Comparison of ENCODE assay signal across 32 cellular contexts in genomic region chr10:6813876-6814275, GRCh38.
"Had no signal": no experiment of that assay in that cellular context is flagged by ENCODE, and none has a peak within 500 bp of the region (broad histone marks: within the 10 kb centered on the region; RNA-seq: fewer than 3 reads in every experiment).

No MANE protein-coding gene starts in this region.

- H3K27ac Mint-ChIP-seq: activated B cell treated with CpG ODN at 0.5 μM for 24 hours; activated CD4-positive, alpha-beta T cell treated with anti-CD3 and anti-CD28 coated beads, Interleukin-2, amount 10 ng/mL, durations not matched to agents 24 days and 14 days; activated CD8-positive, alpha-beta T cell treated with anti-CD3 and anti-CD28 coated beads for 36 hours; activated naive CD8-positive, alpha-beta T cell treated with anti-CD3 and anti-CD28 coated beads for 36 hours; activated T-cell treated with anti-CD3 and anti-CD28 coated beads, Interleukin-2, amount 50 U/mL, for 72 hours; activated T-helper 17 cell treated with anti-CD3 and anti-CD28 coated beads, Interleukin-2, amount 50 U/mL, for 72 hours had no signal

- FAIRE-seq: TTC549 had no signal

- DNase-seq: activated B cell treated with CpG ODN at 0.5 μM for 24 hours; activated CD4-positive, alpha-beta T cell treated with anti-CD3 and anti-CD28 coated beads, Interleukin-2, amount 10 ng/mL, durations not matched to agents 24 days and 14 days; activated CD4-positive, alpha-beta T cell treated with anti-CD3 and anti-CD28 coated beads, Interleukin-2, amount 50 U/mL, for 4 hours; activated CD4-positive, CD25-positive, alpha-beta regulatory T cell treated with anti-CD3 and anti-CD28 coated beads, Interleukin-2, amount 50 U/mL, for 72 hours; activated CD8-positive, alpha-beta T cell treated with anti-CD3 and anti-CD28 coated beads for 36 hours; activated effector memory CD4-positive, alpha-beta T cell treated with anti-CD3 and anti-CD28 coated beads, Interleukin-2, amount 50 U/mL, for 16 hours; activated naive CD4-positive, alpha-beta T cell; activated naive CD4-positive, alpha-beta T cell treated with anti-CD3 and anti-CD28 coated beads, Interleukin-2, amount 50 U/mL, for 16 hours; activated naive CD8-positive, alpha-beta T cell treated with anti-CD3 and anti-CD28 coated beads for 36 hours; activated T-cell treated with anti-CD3 and anti-CD28 coated beads, Interleukin-2, amount 50 U/mL, for 1 hour; activated T-cell treated with anti-CD3 and anti-CD28 coated beads, Interleukin-2, amount 50 U/mL, for 72 hours; amygdala; body of pancreas; Kasumi-1; KG1; MG63; NCI-H1048; NCI-H1105 treated with DMSO at 0.1 percent for 48 hours; NCI-H1436; NCI-H1694; NCI-H1930; NCI-H2081 treated with DMSO at 0.1 percent for 48 hours; NCI-H345; NCI-H524 treated with DMSO at 0.1 percent for 48 hours; SHP77; SJCRH30 had no signal

- H3K4me1 ChIP-seq: ascending aorta, body of pancreas, breast epithelium, SJCRH30 had no signal

- ATAC-seq: activated CD8-positive, alpha-beta T cell treated with anti-CD3 and anti-CD28 coated beads for 36 hours; activated T-cell treated with anti-CD3 and anti-CD28 coated beads, Interleukin-2, amount 50 U/mL, for 72 hours; activated T-helper 17 cell treated with anti-CD3 and anti-CD28 coated beads, Interleukin-2, amount 50 U/mL, for 72 hours; body of pancreas; Panc1 had no signal

- H3K27ac ChIP-seq: ascending aorta, body of pancreas, breast epithelium, SJCRH30, SK-N-MC had no signal

- H3K27me3 ChIP-seq: ascending aorta, body of pancreas, breast epithelium, MG63, SJCRH30 had no signal

- H3K4me3 ChIP-seq: ascending aorta, body of pancreas, breast epithelium, MG63, SJCRH30, SK-N-MC had no signal

- H3K9me3 ChIP-seq: ascending aorta, body of pancreas, breast epithelium, MG63, SJCRH30 had no signal

- H3K9me3 Mint-ChIP-seq: activated CD4-positive, alpha-beta T cell treated with anti-CD3 and anti-CD28 coated beads, Interleukin-2, amount 10 ng/mL, durations not matched to agents 24 days and 14 days; activated CD8-positive, alpha-beta T cell treated with anti-CD3 and anti-CD28 coated beads for 36 hours; activated naive CD8-positive, alpha-beta T cell treated with anti-CD3 and anti-CD28 coated beads for 36 hours; activated T-helper 17 cell treated with anti-CD3 and anti-CD28 coated beads, Interleukin-2, amount 50 U/mL, for 72 hours had no signal

- H3K4me1 Mint-ChIP-seq: activated B cell treated with CpG ODN at 0.5 μM for 24 hours; activated CD4-positive, alpha-beta T cell treated with anti-CD3 and anti-CD28 coated beads, Interleukin-2, amount 10 ng/mL, durations not matched to agents 24 days and 14 days; activated naive CD8-positive, alpha-beta T cell treated with anti-CD3 and anti-CD28 coated beads for 36 hours; activated T-helper 17 cell treated with anti-CD3 and anti-CD28 coated beads, Interleukin-2, amount 50 U/mL, for 72 hours had no signal

- H3K4me3 Mint-ChIP-seq: activated B cell treated with CpG ODN at 0.5 μM for 24 hours; activated CD4-positive, alpha-beta T cell treated with anti-CD3 and anti-CD28 coated beads, Interleukin-2, amount 10 ng/mL, durations not matched to agents 24 days and 14 days; activated CD8-positive, alpha-beta T cell treated with anti-CD3 and anti-CD28 coated beads for 36 hours; activated naive CD8-positive, alpha-beta T cell treated with anti-CD3 and anti-CD28 coated beads for 36 hours; activated T-cell treated with anti-CD3 and anti-CD28 coated beads, Interleukin-2, amount 50 U/mL, for 72 hours; activated T-helper 17 cell treated with anti-CD3 and anti-CD28 coated beads, Interleukin-2, amount 50 U/mL, for 72 hours had no signal

- H3K36me3 ChIP-seq: ascending aorta, breast epithelium, MG63, SJCRH30 had no signal

- H3K36me3 Mint-ChIP-seq: activated naive CD8-positive, alpha-beta T cell treated with anti-CD3 and anti-CD28 coated beads for 36 hours had no signal
